In genomic region chr1:57591854-57592253, GRCh38 we compare ENCODE assay signal across 19 cellular contexts.
"Had no signal": no experiment of that assay in that cellular context is flagged by ENCODE, and none has a peak within 500 bp of the region (broad histone marks: within the 10 kb centered on the region; RNA-seq: fewer than 3 reads in every experiment).

No MANE protein-coding gene starts in this region.

- H3K27me3 Mint-ChIP-seq: activated naive CD8-positive, alpha-beta T cell treated with anti-CD3 and anti-CD28 coated beads for 36 hours; T-cell had no signal

- ATAC-seq: effector memory CD8-positive, alpha-beta T cell; left lung; natural killer cell treated with Interleukin-12 subunit alpha and Interleukin-12 subunit beta and Interleukin-15 and Interleukin-18, amount 100 ng/mL, for 72 hours; T-cell had no signal

- H3K9me3 Mint-ChIP-seq: activated naive CD8-positive, alpha-beta T cell treated with anti-CD3 and anti-CD28 coated beads for 36 hours; effector memory CD8-positive, alpha-beta T cell; natural killer cell treated with Interleukin-12 subunit alpha and Interleukin-12 subunit beta and Interleukin-15 and Interleukin-18, amount 100 ng/mL, for 72 hours; T-cell had no signal

- H3K36me3 Mint-ChIP-seq: activated naive CD8-positive, alpha-beta T cell treated with anti-CD3 and anti-CD28 coated beads for 36 hours; natural killer cell treated with Interleukin-12 subunit alpha and Interleukin-12 subunit beta and Interleukin-15 and Interleukin-18, amount 100 ng/mL, for 72 hours; T-cell had no signal

- H3K4me3 Mint-ChIP-seq: activated naive CD8-positive, alpha-beta T cell treated with anti-CD3 and anti-CD28 coated beads for 36 hours; effector memory CD8-positive, alpha-beta T cell; natural killer cell treated with Interleukin-12 subunit alpha and Interleukin-12 subunit beta and Interleukin-15 and Interleukin-18, amount 100 ng/mL, for 72 hours; T-cell had no signal

- H3K27me3 ChIP-seq: left lung, spleen had no signal

- H3K4me3 ChIP-seq: left lung, lung, spleen had no signal

- H3K4me1 ChIP-seq: left lung, spleen had no signal

- DNase-seq: activated CD8-positive, alpha-beta memory T cell treated with anti-CD3 and anti-CD28 coated beads for 24 hours; activated CD8-positive, alpha-beta memory T cell treated with anti-CD3 and anti-CD28 coated beads, Interleukin-2, amount 50 U/mL, for 48 hours; activated naive CD4-positive, alpha-beta T cell treated with Interleukin-2 at 50 U/mL for 16 hours; activated naive CD8-positive, alpha-beta T cell treated with anti-CD3 and anti-CD28 coated beads for 36 hours; activated T-cell treated with anti-CD3 and anti-CD28 coated beads, Interleukin-2, amount 50 U/mL, for 48 hours; amniotic stem cell; caudate nucleus; dermis blood vessel endothelial cell; effector memory CD8-positive, alpha-beta T cell; kidney glomerular epithelial cell; left lung; retina; spleen; stimulated activated CD4-positive, alpha-beta T cell treated with anti-CD3 and anti-CD28 coated beads, Interleukin-4, amount 100 ng/mL, for 1 hour; stimulated activated naive CD4-positive, alpha-beta T cell treated with Interleukin-2 at 50 U/mL for 16 hours; T-cell had no signal

- H3K36me3 ChIP-seq: left lung, spleen had no signal

- H3K4me1 Mint-ChIP-seq: activated naive CD8-positive, alpha-beta T cell treated with anti-CD3 and anti-CD28 coated beads for 36 hours; T-cell had no signal

- H3K27ac ChIP-seq: left lung, spleen had no signal

- H3K27ac Mint-ChIP-seq: activated naive CD8-positive, alpha-beta T cell treated with anti-CD3 and anti-CD28 coated beads for 36 hours; effector memory CD8-positive, alpha-beta T cell; natural killer cell treated with Interleukin-12 subunit alpha and Interleukin-12 subunit beta and Interleukin-15 and Interleukin-18, amount 100 ng/mL, for 72 hours; progenitor cell of endocrine pancreas; T-cell had no signal

- H3K9me3 ChIP-seq: left lung, spleen had no signal
